In the genomic region with DNA sequence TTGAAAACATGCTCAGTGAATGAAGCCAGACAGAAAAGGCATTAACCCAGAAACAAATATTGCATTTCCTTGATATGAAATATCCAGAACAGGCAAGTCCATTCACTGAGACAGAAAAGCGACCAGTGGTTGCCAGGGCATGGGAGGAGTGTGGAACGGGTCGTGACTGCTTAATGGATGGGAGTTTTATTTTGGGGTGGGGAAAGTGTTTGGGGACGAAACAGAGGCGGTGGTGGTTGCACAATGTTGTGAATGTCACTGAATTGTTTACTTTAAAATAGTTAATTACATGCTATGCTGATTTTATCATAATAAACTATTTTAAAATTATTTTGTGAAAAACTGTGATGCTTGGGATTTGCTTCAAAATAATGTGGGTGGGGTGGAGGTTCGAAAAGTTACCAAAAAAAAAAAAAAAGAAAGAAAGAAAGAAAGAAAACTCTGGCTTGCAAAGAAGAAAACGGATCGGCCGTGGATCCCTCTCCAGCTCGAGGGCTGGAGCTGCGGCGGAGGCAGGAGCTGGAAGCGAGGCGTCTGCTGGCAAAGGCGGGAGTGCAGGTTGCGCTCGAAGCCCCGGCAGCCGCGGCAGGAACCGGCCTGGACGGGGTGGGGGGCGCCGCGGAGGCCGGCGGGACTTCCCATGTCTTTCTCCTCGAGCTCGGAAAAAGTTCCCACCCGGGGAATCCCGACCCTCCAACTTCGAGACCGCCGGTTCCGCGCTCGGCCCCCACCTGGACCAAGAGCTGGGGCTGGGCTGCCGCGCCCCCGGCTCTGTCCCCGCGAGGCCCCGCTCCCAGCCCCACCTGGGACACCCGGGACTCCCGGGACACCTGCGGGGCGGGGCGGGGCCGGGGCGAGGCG, we compare ENCODE assay signal across 1 cellular context.
TF ChIP-seq lines count a peak whose summit lies in the region.

No MANE protein-coding gene starts in this region.

TF ChIP-seq in IMR-90, 13 proteins besides CTCF, POLR2A, EP300 and RAD21:
- TF ChIP-seq CEBPB (IDR thresholded peaks at IDR 0.05; ENCODE audit: low read depth, low read length) (peak; percentile 28; the same call in 1 of the 2 replicates), CHD1 (IDR thresholded peaks at IDR 0.05; ENCODE audit: low read depth, low read length) (no peak), FOS (IDR thresholded peaks at IDR 0.05; ENCODE audit: low read depth, low read length) (no peak), SMC3 (IDR thresholded peaks at IDR 0.05; ENCODE audit: low read depth, low read length) (no peak)
TF ChIP-seq in IMR-90: peak in this region for 1.
